ENCODE assay signal across 18 cellular contexts in genomic region chr22:40428796-40429195, GRCh38. TPM values are rescaled to one million over a fixed set of nuclear protein-coding genes. Genes with fewer than 3 reads are reported as not detected.
A peak's percentile ranks its signal among the peaks of the same experiment; 100 is the strongest.
DNase-seq lines count a peak whose midpoint lies in the region; FAIRE-seq and TF ChIP-seq lines count a peak whose summit lies in the region.
"Had no signal": no experiment of that assay in that cellular context is flagged by ENCODE, and none has a peak within 500 bp of the region (broad histone marks: within the 10 kb centered on the region; RNA-seq: fewer than 3 reads in every experiment).

No MANE protein-coding gene starts in this region.

- H3K9ac ChIP-seq in H9 (ENCODE audit: extremely low read depth, insufficient read length, low read length) (no peak overlapping the region), neuronal stem cell (ENCODE audit: low read depth, low read length, poor library complexity) (peak overlapping the region; percentile 38)
- H3K9ac ChIP-seq: SK-N-SH had no signal

- no peak overlapping the region for H3T11ph ChIP-seq in H9 (ENCODE audit: low read length)

- H2BK15ac ChIP-seq in H9 (ENCODE audit: low read depth, low read length): no peak overlapping the region
- no peak overlapping the region for H2BK15ac ChIP-seq in neuronal stem cell (ENCODE audit: low read length)

- no peaks in the 10 kb centered on the region for H3K79me2 ChIP-seq in H9 (ENCODE audit: insufficient read depth, low read length)

- H2AK5ac ChIP-seq in H9 (ENCODE audit: insufficient read length, low read length) (no peak overlapping the region), neuronal stem cell (ENCODE audit: low read depth, low read length) (no peak overlapping the region)

- POLR2A ChIA-PET in CD4-positive, alpha-beta memory T cell (lab: Charles Lee; ENCODE audit: partially characterized antibody): interaction anchor here (1.1 to 1.2 kb wide), 2 partner anchors 28 to 66 kb away, joined by 3 read pairs; no protein-coding TSS in a partner anchor

- H3K23me2 ChIP-seq in H9 (ENCODE audit: insufficient read length, low read depth, low read length, poor library complexity, severe bottlenecking): no peaks in the 10 kb centered on the region

- H3K36me3 ChIP-seq in CD4-positive, alpha-beta memory T cell (ENCODE audit: insufficient read depth, low read length): peaks cover 75% of the 10 kb centered on the region
- H3K36me3 ChIP-seq in bronchial epithelial cell (ENCODE audit: control insufficient read depth, insufficient read depth, low read length) (peaks cover 35% of the 10 kb centered on the region), neuronal stem cell (replicated peaks in 1 of 2; ENCODE audit: control insufficient read depth in 2 of 2, insufficient read depth in 2 of 2, low read length in 2 of 2) (peaks cover 24 to 70% of the 10 kb centered on the region in 2 donors)

- H4K5ac ChIP-seq in H9 (ENCODE audit: insufficient read length, low read depth, low read length): no peak overlapping the region

- FAIRE-seq in bronchial epithelial cell (lab: Jason Lieb, UNC): peak; percentile 64
- FAIRE-seq: small intestine, TTC549 had no signal

- no peak overlapping the region for H3K4me3 Mint-ChIP-seq in CD4-positive, alpha-beta memory T cell
- no peak overlapping the region for H3K4me3 Mint-ChIP-seq in H9

- H3K4me3 ChIP-seq in CD4-positive, alpha-beta memory T cell (ENCODE audit: low read length in 2 of 2): no peak overlapping the region
- H3K4me3 ChIP-seq in bronchial epithelial cell (ENCODE audit: low read depth, low read length) (no peak overlapping the region), neuronal stem cell (ENCODE audit: low read length in 2 of 2) (no peak overlapping the region)
- H3K4me3 ChIP-seq: left ventricle myocardium inferior had no signal

- peaks cover 0 to 2% (median 0%) of the 10 kb centered on the region in 8 donors for H3K9me3 Mint-ChIP-seq in CD4-positive, alpha-beta memory T cell
- no peaks in the 10 kb centered on the region for H3K9me3 Mint-ChIP-seq in H9

- no CpG with 5 or more reads among the region's 4 CpGs for WGBS in H9 (ENCODE audit: extremely low coverage, insufficient read length, low lambda C conversion rate)
- WGBS in neuronal stem cell (ENCODE audit: extremely low coverage in 2 of 2, insufficient read length in 2 of 2, insufficient replicate concordance in 1 of 2), 2 donors: no CpG with 5 or more reads among the region's 4 CpGs

- no peak for DNase-seq in CD4-positive, alpha-beta memory T cell
- DNase-seq in H9: no peak
- DNase-seq in bronchial epithelial cell (ENCODE audit: low read depth): no peak
- no peak for DNase-seq in neuronal stem cell (ENCODE audit: low spot score)
- DNase-seq in inferior parietal cortex (ENCODE audit: extremely low spot score): no peak
- no peak for DNase-seq in NCI-H2196 (lab: John Stamatoyannopoulos, UW; ENCODE audit: unreplicated experiment)
- DNase-seq in GF-D8 (lab: John Stamatoyannopoulos, UW): no peak
- DNase-seq: activated CD4-positive, alpha-beta T cell treated with anti-CD3 and anti-CD28 coated beads, Interleukin-2, amount 50 U/mL, for 1 hour; activated T-cell treated with anti-CD3 and anti-CD28 coated beads, Interleukin-2, amount 50 U/mL, for 1 hour; amygdala; BE2C; effector CD8-positive, alpha-beta T cell; left ventricle myocardium inferior; NCI-H2171 treated with DMSO at 0.1 percent for 48 hours; SK-N-SH; small intestine; stimulated activated CD4-positive, alpha-beta T cell treated with anti-CD3 and anti-CD28 coated beads, Interleukin-4, amount 100 ng/mL, for 1 hour had no signal

- H3K4me2 ChIP-seq in H9 (ENCODE audit: insufficient read depth, insufficient read length, low read length) (no peak overlapping the region), neuronal stem cell (ENCODE audit: insufficient read depth, low read length, poor library complexity, severe bottlenecking) (no peak overlapping the region)
- H3K4me2 ChIP-seq: SK-N-SH had no signal

- H3K27ac Mint-ChIP-seq in CD4-positive, alpha-beta memory T cell: peak overlapping the region in 5 of 7 donors; percentile 69 to 89 (median 84)
- peak overlapping the region; percentile 75 to 91 (median 91); a peak in 5 of 7 replicates for H3K27ac Mint-ChIP-seq in H9

- CTCF ChIA-PET in CD4-positive, alpha-beta memory T cell (lab: Charles Lee; ENCODE audit: partially characterized antibody): no interaction called here

- H3K14ac ChIP-seq in H9 (ENCODE audit: insufficient read depth, low read length) (no peak overlapping the region), neuronal stem cell (ENCODE audit: low read length) (no peak overlapping the region)

- H3K9me3 ChIP-seq in CD4-positive, alpha-beta memory T cell (ENCODE audit: control insufficient read depth in 1 of 2, low read length in 2 of 2): no peaks in the 10 kb centered on the region
- H3K9me3 ChIP-seq in H9 (ENCODE audit: control insufficient read depth, low read depth, low read length) (no peaks in the 10 kb centered on the region), neuronal stem cell (replicated peaks in 1 of 2; ENCODE audit: control insufficient read depth in 2 of 2, insufficient read depth in 1 of 2, low read depth in 1 of 2, low read length in 2 of 2) (no peaks in the 10 kb centered on the region)
- H3K9me3 ChIP-seq: BE2C, left ventricle myocardium inferior, SK-N-SH had no signal

- H3K23ac ChIP-seq in H9 (ENCODE audit: insufficient read length, low read depth, low read length) (no peak overlapping the region), neuronal stem cell (ENCODE audit: low read depth, low read length, poor library complexity) (peak overlapping the region; percentile 43)

- H2BK120ac ChIP-seq in H9 (ENCODE audit: low read depth, low read length, poor library complexity, severe bottlenecking): no peak overlapping the region
- no peak overlapping the region for H2BK120ac ChIP-seq in neuronal stem cell (ENCODE audit: low read depth, low read length)

- H3K79me1 ChIP-seq in H9 (ENCODE audit: insufficient read depth, low read depth, low read length, poor library complexity, severe bottlenecking) (no peaks in the 10 kb centered on the region), neuronal stem cell (ENCODE audit: low read depth, low read length) (peaks cover 3% of the 10 kb centered on the region)

- H3K27me3 ChIP-seq in CD4-positive, alpha-beta memory T cell (ENCODE audit: insufficient read depth, low read length): no peaks in the 10 kb centered on the region
- H3K27me3 ChIP-seq in H9 (ENCODE audit: insufficient read depth, low read length) (no peaks in the 10 kb centered on the region), bronchial epithelial cell (ENCODE audit: control insufficient read depth, insufficient read depth, low read length) (no peaks in the 10 kb centered on the region), neuronal stem cell (ENCODE audit: control insufficient read depth in 3 of 3, insufficient read depth in 3 of 3, low read depth in 1 of 3, low read length in 3 of 3) (no peaks in the 10 kb centered on the region)
- H3K27me3 ChIP-seq: BE2C had no signal

- no peaks in the 10 kb centered on the region for H3K27me3 Mint-ChIP-seq in CD4-positive, alpha-beta memory T cell
- H3K27me3 Mint-ChIP-seq in H9 (ENCODE audit: low read depth): no peaks in the 10 kb centered on the region

- peaks cover 7 to 19% (median 13%) of the 10 kb centered on the region in 4 donors for H3K4me1 Mint-ChIP-seq in CD4-positive, alpha-beta memory T cell
- H3K4me1 Mint-ChIP-seq in H9: peaks cover 14 to 15% of the 10 kb centered on the region in 2 experiments

- no peak overlapping the region for H3K27ac ChIP-seq in CD4-positive, alpha-beta memory T cell (ENCODE audit: low read depth, low read length)
- no peak overlapping the region for H3K27ac ChIP-seq in H9 (ENCODE audit: insufficient read length, low read depth, low read length)
- H3K27ac ChIP-seq in neuronal stem cell (replicated peaks; ENCODE audit: low read length): no peak overlapping the region
- H3K27ac ChIP-seq: left ventricle myocardium inferior had no signal

- H4K8ac ChIP-seq in H9 (replicated peaks; ENCODE audit: insufficient read length, low read depth, low read length) (no peak overlapping the region), neuronal stem cell (ENCODE audit: low read depth, low read length) (no peak overlapping the region)

- no peaks in the 10 kb centered on the region for H3K4me1 ChIP-seq in CD4-positive, alpha-beta memory T cell (ENCODE audit: insufficient read depth, low read length)
- H3K4me1 ChIP-seq in H9 (ENCODE audit: insufficient read depth, low read length): no peaks in the 10 kb centered on the region
- H3K4me1 ChIP-seq in neuronal stem cell (ENCODE audit: control insufficient read depth in 2 of 2, insufficient read depth in 1 of 2, low read depth in 1 of 2, low read length in 2 of 2): no peaks in the 10 kb centered on the region
- H3K4me1 ChIP-seq: BE2C had no signal

- no peak overlapping the region for H2BK5ac ChIP-seq in H9 (ENCODE audit: insufficient read length, low read length)
- no peak overlapping the region for H2BK5ac ChIP-seq in neuronal stem cell (ENCODE audit: low read length)

- H3K56ac ChIP-seq in H9 (ENCODE audit: insufficient read length, low read depth, low read length): no peak overlapping the region

- no peak overlapping the region for H2AFZ ChIP-seq in H9 (ENCODE audit: low read length)
- H2AFZ ChIP-seq in neuronal stem cell (ENCODE audit: low read length): no peak overlapping the region

- peaks cover 48 to 75% of the 10 kb centered on the region in 2 donors for H3K36me3 Mint-ChIP-seq in CD4-positive, alpha-beta memory T cell
- peaks cover 12 to 35% (median 32%) of the 10 kb centered on the region in 3 experiments; a peak in 6 of 7 replicates for H3K36me3 Mint-ChIP-seq in H9 (ENCODE audit: insufficient read depth in 1 of 3, low read depth in 3 of 3)

- no peak for TF ChIP-seq CTCF in H9 (conservative IDR thresholded peaks at IDR 0.05)
- no peak for TF ChIP-seq CTCF in bronchial epithelial cell (IDR thresholded peaks at IDR 0.05; ENCODE audit: insufficient read depth, low read length, severe bottlenecking)

- H2BK12ac ChIP-seq in H9 (ENCODE audit: insufficient read length, low read depth, low read length) (no peak overlapping the region), neuronal stem cell (ENCODE audit: low read length) (no peak overlapping the region)

- H4K20me1 ChIP-seq in H9 (ENCODE audit: control insufficient read depth, insufficient read depth, insufficient read length): no peaks in the 10 kb centered on the region

- H3K18ac ChIP-seq in H9 (ENCODE audit: insufficient read length, low read depth, low read length) (no peak overlapping the region), neuronal stem cell (ENCODE audit: low read length) (no peak overlapping the region)

- H4K91ac ChIP-seq in H9 (ENCODE audit: insufficient read length, low read depth, low read length) (no peak overlapping the region), neuronal stem cell (ENCODE audit: low read depth, low read length, poor library complexity) (no peak overlapping the region)

- intact Hi-C loops in CD4-positive, alpha-beta memory T cell (cut with micrococcal nuclease): no loop called here

- H3K4ac ChIP-seq in H9 (ENCODE audit: low read depth, low read length) (no peak overlapping the region), neuronal stem cell (ENCODE audit: low read length) (no peak overlapping the region)

- H2BK20ac ChIP-seq in H9 (ENCODE audit: low read depth, low read length, poor library complexity, severe bottlenecking): no peak overlapping the region

RNA-seq across cellular contexts. Expression of gene SGSM3, which starts 58.4 kb away (rescaled TPM):
- 10 to 100 TPM; 87.5 to 90.0 TPM for total RNA-seq in CD4-positive, alpha-beta memory T cell
- polyA plus RNA-seq in CD4-positive, alpha-beta memory T cell: 10 to 100 TPM; 30.5 to 58.2 TPM
- total RNA-seq in H9 (2021) (70.7 and 77.5 TPM in 2 replicates), bronchial epithelial cell (45.5 and 65.5 TPM in 2 replicates)
- polyA plus RNA-seq in neuronal stem cell (2013, experiment 1 of 2): 57.4 TPM
- polyA plus RNA-seq in neuronal stem cell (2013, experiment 2 of 2): 53.6 TPM
